ENCODE assay signal across 17 cellular contexts in genomic region chr10:121494296-121494695, GRCh38.
DNase-seq lines count a peak whose midpoint lies in the region; ATAC-seq, FAIRE-seq and TF ChIP-seq lines count a peak whose summit lies in the region.
"Had no signal": no experiment of that assay in that cellular context is flagged by ENCODE, and none has a peak within 500 bp of the region (broad histone marks: within the 10 kb centered on the region; RNA-seq: fewer than 3 reads in every experiment).

No MANE protein-coding gene starts in this region.

- H3K14ac ChIP-seq in H1 (ENCODE audit: insufficient read length), result no peak overlapping the region

- peaks cover 15% of the 10 kb centered on the region; the same call in 1 of the 2 replicates for H3K79me1 ChIP-seq in H1 (ENCODE audit: low read depth, low read length)

- intact Hi-C loops in HepG2 (cut with micrococcal nuclease; ENCODE audit: unreplicated experiment) (no loop called here), right lobe of liver (cut with DNase I) (no loop called here), lower lobe of right lung (cut with DNase I) (no loop called here)

- H3K4me3 ChIP-seq in HepG2 (replicated peaks in 1 of 3; ENCODE audit: insufficient read depth in 1 of 3, low read depth in 2 of 3, low read length in 3 of 3) (no peak overlapping the region), right lobe of liver (no peak overlapping the region), H1 (ENCODE audit: extremely low read depth in 1 of 4, insufficient read depth in 2 of 4, low read depth in 3 of 4, low read length in 4 of 4) (no peak overlapping the region), lower lobe of right lung (no peak overlapping the region)
- H3K4me3 ChIP-seq: BLaER1, GM23248, HAP-1 had no signal

- no peak overlapping the region for H3K56ac ChIP-seq in H1 (replicated peaks; ENCODE audit: insufficient read length, low read depth, low read length)

- no peak overlapping the region for H3K23ac ChIP-seq in H1 (ENCODE audit: insufficient read length)

- no peak overlapping the region for H2BK12ac ChIP-seq in H1 (ENCODE audit: low read depth, low read length)

- no peaks in the 10 kb centered on the region for H3K27me3 ChIP-seq in HepG2 (ENCODE audit: control insufficient read depth in 1 of 2, insufficient read depth in 2 of 2, low read length in 2 of 2)
- no peaks in the 10 kb centered on the region for H3K27me3 ChIP-seq in right lobe of liver
- no peaks in the 10 kb centered on the region for H3K27me3 ChIP-seq in H1 (replicated peaks in 1 of 4; ENCODE audit: control insufficient read depth in 3 of 4, extremely low read depth in 1 of 4, insufficient read depth in 3 of 4, low read length in 3 of 4)
- H3K27me3 ChIP-seq in lower lobe of right lung (ENCODE audit: low read depth), result no peaks in the 10 kb centered on the region
- H3K27me3 ChIP-seq: BLaER1 had no signal

- no peak overlapping the region for H2BK120ac ChIP-seq in H1 (replicated peaks; ENCODE audit: low read depth, low read length)

- H2AFZ ChIP-seq in HepG2 (ENCODE audit: low read length) (no peak overlapping the region), H1 (ENCODE audit: low read length) (no peak overlapping the region)
- H2AFZ ChIP-seq: GM23248 had no signal

- H3K18ac ChIP-seq in H1 (ENCODE audit: extremely low read depth, low read length), result no peak overlapping the region

- H3K9me3 ChIP-seq in HepG2 (ENCODE audit: low read length) (no peaks in the 10 kb centered on the region), right lobe of liver (no peaks in the 10 kb centered on the region), H1 (ENCODE audit: insufficient read depth in 2 of 2, low read depth in 1 of 2, low read length in 1 of 2) (no peaks in the 10 kb centered on the region), lower lobe of right lung (no peaks in the 10 kb centered on the region)
- H3K9me3 ChIP-seq: BLaER1, HAP-1 had no signal

- no peak overlapping the region for H2AK5ac ChIP-seq in H1 (ENCODE audit: low read depth, low read length)

- H3K23me2 ChIP-seq in H1 (ENCODE audit: low read depth, low read length), result no peaks in the 10 kb centered on the region

- no TSS peak for BruUV-seq in HepG2 (replicated peaks; lab: Mats Ljungman, UMichigan)

- H3K4me1 ChIP-seq in HepG2 (ENCODE audit: insufficient read depth, low read length), result no peaks in the 10 kb centered on the region
- no peaks in the 10 kb centered on the region for H3K4me1 ChIP-seq in right lobe of liver
- H3K4me1 ChIP-seq in H1 (replicated peaks in 1 of 4; ENCODE audit: control insufficient read depth in 3 of 4, insufficient read depth in 4 of 4, low read length in 3 of 4), result peaks cover 0 to 3% (median 1%) of the 10 kb centered on the region in 4 experiments; a peak in 3 of 7 replicates
- H3K4me1 ChIP-seq in lower lobe of right lung, result no peaks in the 10 kb centered on the region
- H3K4me1 ChIP-seq: HAP-1 had no signal

- CTCF ChIA-PET in HepG2 (lab: Yijun Ruan, JAX; ENCODE audit: low intra/inter-chr PET ratio, low total read pairs), result no interaction called here
- CTCF ChIA-PET in H1 (lab: Charles Lee; ENCODE audit: partially characterized antibody), result interaction anchor here (0.8 to 1.1 kb wide), 2 partner anchors 9 to 225 kb away, joined by 3 read pairs; no protein-coding TSS in a partner anchor

- H3K9ac ChIP-seq in HepG2 (ENCODE audit: insufficient read depth, low read depth, low read length) (no peak overlapping the region), H1 (replicated peaks in 1 of 4; ENCODE audit: extremely low read depth in 1 of 4, low read depth in 3 of 4, low read length in 3 of 4) (no peak overlapping the region)
- H3K9ac ChIP-seq: BLaER1, GM23248 had no signal

- H4K8ac ChIP-seq in H1 (ENCODE audit: extremely low read depth, insufficient read depth, low read length), result no peak overlapping the region

- TF ChIP-seq RAD21 in HepG2 (CRISPR knock-in tag; IDR thresholded peaks at IDR 0.05) (no peak), H1 (IDR thresholded peaks at IDR 0.05 in 1 of 2, conservative IDR thresholded peaks at IDR 0.05 in 1 of 2; ENCODE audit: low read depth in 2 of 2, low read length in 2 of 2) (no peak)

- TF ChIP-seq EP300 in HepG2 (IDR thresholded peaks at IDR 0.05; ENCODE audit: low read depth in 2 of 2, low read length in 2 of 2), result no peak
- no peak for TF ChIP-seq EP300 in HepG2 (CRISPR knock-in tag; IDR thresholded peaks at IDR 0.05; ENCODE audit: borderline replicate concordance)
- TF ChIP-seq EP300 in H1 (IDR thresholded peaks at IDR 0.05; ENCODE audit: borderline replicate concordance in 1 of 2, low read depth in 2 of 2, low read length in 2 of 2), result no peak

- H4K20me1 ChIP-seq in HepG2 (ENCODE audit: insufficient read depth, low read length), result no peaks in the 10 kb centered on the region
- H4K20me1 ChIP-seq in H1 (replicated peaks in 1 of 2; ENCODE audit: control insufficient read depth in 1 of 2, insufficient read depth in 2 of 2, low read length in 2 of 2), result peaks cover 0 to 11% of the 10 kb centered on the region in 2 experiments
- H4K20me1 ChIP-seq: BLaER1 had no signal

- no peak for DNase-seq in HepG2 (ENCODE audit: low spot score)
- no peak for DNase-seq in right lobe of liver
- DNase-seq in H1 (ENCODE audit: low read depth in 1 of 2, low spot score in 2 of 2), result no peak
- no peak for DNase-seq in lower lobe of right lung
- no peak for DNase-seq in cerebellum (ENCODE audit: low spot score)
- DNase-seq in NOMO-1 treated with dmso at 0.1 percent for 144 hours (lab: John Stamatoyannopoulos, UW; ENCODE audit: unreplicated experiment), result no peak
- DNase-seq in hypothalamus (lab: John Stamatoyannopoulos, UW), result no peak
- DNase-seq: 8988T; AML-193; CD8-positive, alpha-beta memory T cell; DMS53; GM23248; HFFc6 had no signal

- H3K27ac ChIP-seq in HepG2 (ENCODE audit: extremely low read length, insufficient read depth, low read length), result no peak overlapping the region
- no peak overlapping the region for H3K27ac ChIP-seq in right lobe of liver
- no peak overlapping the region for H3K27ac ChIP-seq in H1 (ENCODE audit: low read depth, low read length)
- peak overlapping the region; percentile 31 for H3K27ac ChIP-seq in temporal lobe (ENCODE audit: low read depth, low read length)
- no peak overlapping the region for H3K27ac ChIP-seq in lower lobe of right lung
- H3K27ac ChIP-seq: BLaER1, GM23248, HL-60 had no signal

- TF ChIP-seq CTCF in HepG2 (CRISPR knock-in tag; IDR thresholded peaks at IDR 0.05), result no peak
- no peak for TF ChIP-seq CTCF in right lobe of liver (IDR thresholded peaks at IDR 0.05)
- TF ChIP-seq CTCF in H1 (IDR thresholded peaks at IDR 0.05; ENCODE audit: control extremely low read depth in 1 of 3, insufficient read depth in 1 of 3, low read depth in 1 of 3, low read length in 3 of 3), result no peak
- no peak for TF ChIP-seq CTCF in lower lobe of right lung (IDR thresholded peaks at IDR 0.05)

- H3K79me2 ChIP-seq in HepG2 (ENCODE audit: insufficient read depth, low read length) (no peaks in the 10 kb centered on the region), H1 (ENCODE audit: control insufficient read depth in 1 of 2, insufficient read depth in 2 of 2, low read length in 2 of 2) (peaks cover 0 to 45% of the 10 kb centered on the region in 2 experiments; a peak in 2 of 4 replicates)

- no peak for TF ChIP-seq POLR2A in HepG2 (IDR thresholded peaks at IDR 0.05; ENCODE audit: insufficient read depth in 1 of 2, low read depth in 2 of 2, low read length in 2 of 2)
- TF ChIP-seq POLR2A in right lobe of liver (IDR thresholded peaks at IDR 0.05), result no peak
- no peak for TF ChIP-seq POLR2A in H1 (IDR thresholded peaks at IDR 0.05; ENCODE audit: control extremely low read depth in 1 of 2, low read depth in 2 of 2, low read length in 2 of 2)

- ATAC-seq in HepG2 (no peak), right lobe of liver (no peak), lower lobe of right lung (no peak)

- H4K91ac ChIP-seq in H1 (replicated peaks; ENCODE audit: insufficient read length, low read length), result no peak overlapping the region

- no peak overlapping the region for H2BK15ac ChIP-seq in H1 (ENCODE audit: low read length)

- WGBS in HepG2 (ENCODE audit: low lambda C conversion rate), result 83% methylated on average over 2 of the region's 2 CpGs
- 80% methylated on average over 2 of the region's 2 CpGs for WGBS in right lobe of liver (ENCODE audit: insufficient coverage, low coverage, low lambda C conversion rate, missing lambda C conversion rate)
- 100% methylated on average over 2 of the region's 2 CpGs; no CpG with 5 or more reads in 1 of the 2 experiments for WGBS in H1 (ENCODE audit: extremely low coverage in 1 of 2, insufficient coverage in 1 of 2, insufficient read length in 1 of 2, insufficient replicate concordance in 2 of 2, low coverage in 1 of 2, low lambda C conversion rate in 2 of 2, missing lambda C conversion rate in 1 of 2), 2 experiments

- H3K36me3 ChIP-seq in HepG2 (replicated peaks in 1 of 2; ENCODE audit: control insufficient read depth in 1 of 2, insufficient read depth in 2 of 2, low read length in 2 of 2), result no peaks in the 10 kb centered on the region
- H3K36me3 ChIP-seq in right lobe of liver, result no peaks in the 10 kb centered on the region
- H3K36me3 ChIP-seq in H1 (ENCODE audit: control insufficient read depth in 2 of 4, insufficient read depth in 4 of 4, low read length in 3 of 4), result peaks cover 25 to 82% (median 48%) of the 10 kb centered on the region in 4 experiments
- H3K36me3 ChIP-seq in lower lobe of right lung, result no peaks in the 10 kb centered on the region
- H3K36me3 ChIP-seq: BLaER1 had no signal

- H4K5ac ChIP-seq in H1 (ENCODE audit: insufficient read length, low read depth, low read length), result no peak overlapping the region

- in situ Hi-C loops in HepG2 (cut with HindIII; ENCODE audit: extremely low pct_ligation_motif_present, low pct_unique_long_range_greater_than_20kb), result no loop called here

- no peak overlapping the region for H3K4me2 ChIP-seq in HepG2 (ENCODE audit: low read depth, low read length)
- no peak overlapping the region for H3K4me2 ChIP-seq in H1 (ENCODE audit: insufficient read depth in 1 of 2, low read depth in 2 of 2, low read length in 2 of 2)
- H3K4me2 ChIP-seq: BLaER1 had no signal

- no peak overlapping the region for H2BK5ac ChIP-seq in H1 (ENCODE audit: low read depth, low read length)

- H2BK20ac ChIP-seq in H1 (ENCODE audit: low read length), result no peak overlapping the region

- FAIRE-seq in HepG2 (lab: Jason Lieb, UNC) (no peak), H1 (lab: Jason Lieb, UNC) (no peak)

- POLR2A ChIA-PET in HepG2 (lab: Yijun Ruan, JAX) (no interaction called here), H1 (lab: Charles Lee; ENCODE audit: partially characterized antibody) (interaction anchor here (1.2 kb wide), 1 partner anchor 169 kb away, joined by 3 read pairs; no protein-coding TSS in a partner anchor)

- H3K4ac ChIP-seq in H1 (replicated peaks; ENCODE audit: insufficient read length, low read depth, low read length), result no peak overlapping the region

TF ChIP-seq in HepG2, 621 proteins besides CTCF, POLR2A, EP300 and RAD21:
- TF ChIP-seq GZF1 (CRISPR knock-in tag; IDR thresholded peaks at IDR 0.05) (peak; percentile 46; the same call in 1 of the 2 replicates), ZNF274 (CRISPR knock-in tag; IDR thresholded peaks at IDR 0.05) (no peak)
